Comparison of ENCODE assay signal across 1 cellular context in genomic region chr15:41546846-41547786, GRCh38.
TF ChIP-seq lines count a peak whose summit lies in the region.

No MANE protein-coding gene starts in this region.

TF ChIP-seq in K562, 482 proteins besides CTCF, POLR2A, EP300 and RAD21 (continued from another document and continues in another):
- TF ChIP-seq, protein P1, sequence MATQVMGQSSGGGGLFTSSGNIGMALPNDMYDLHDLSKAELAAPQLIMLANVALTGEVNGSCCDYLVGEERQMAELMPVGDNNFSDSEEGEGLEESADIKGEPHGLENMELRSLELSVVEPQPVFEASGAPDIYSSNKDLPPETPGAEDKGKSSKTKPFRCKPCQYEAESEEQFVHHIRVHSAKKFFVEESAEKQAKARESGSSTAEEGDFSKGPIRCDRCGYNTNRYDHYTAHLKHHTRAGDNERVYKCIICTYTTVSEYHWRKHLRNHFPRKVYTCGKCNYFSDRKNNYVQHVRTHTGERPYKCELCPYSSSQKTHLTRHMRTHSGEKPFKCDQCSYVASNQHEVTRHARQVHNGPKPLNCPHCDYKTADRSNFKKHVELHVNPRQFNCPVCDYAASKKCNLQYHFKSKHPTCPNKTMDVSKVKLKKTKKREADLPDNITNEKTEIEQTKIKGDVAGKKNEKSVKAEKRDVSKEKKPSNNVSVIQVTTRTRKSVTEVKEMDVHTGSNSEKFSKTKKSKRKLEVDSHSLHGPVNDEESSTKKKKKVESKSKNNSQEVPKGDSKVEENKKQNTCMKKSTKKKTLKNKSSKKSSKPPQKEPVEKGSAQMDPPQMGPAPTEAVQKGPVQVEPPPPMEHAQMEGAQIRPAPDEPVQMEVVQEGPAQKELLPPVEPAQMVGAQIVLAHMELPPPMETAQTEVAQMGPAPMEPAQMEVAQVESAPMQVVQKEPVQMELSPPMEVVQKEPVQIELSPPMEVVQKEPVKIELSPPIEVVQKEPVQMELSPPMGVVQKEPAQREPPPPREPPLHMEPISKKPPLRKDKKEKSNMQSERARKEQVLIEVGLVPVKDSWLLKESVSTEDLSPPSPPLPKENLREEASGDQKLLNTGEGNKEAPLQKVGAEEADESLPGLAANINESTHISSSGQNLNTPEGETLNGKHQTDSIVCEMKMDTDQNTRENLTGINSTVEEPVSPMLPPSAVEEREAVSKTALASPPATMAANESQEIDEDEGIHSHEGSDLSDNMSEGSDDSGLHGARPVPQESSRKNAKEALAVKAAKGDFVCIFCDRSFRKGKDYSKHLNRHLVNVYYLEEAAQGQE (CRISPR knock-in tag; IDR thresholded peaks at IDR 0.05; ENCODE audit: low read depth): no peak
- TF ChIP-seq EZH2 (IDR thresholded peaks at IDR 0.05; ENCODE audit: borderline replicate concordance, low read depth, low read length) (no peak), EP400 (IDR thresholded peaks at IDR 0.05) (no peak), FOS (IDR thresholded peaks at IDR 0.05; ENCODE audit: extremely low read depth, insufficient read length) (peak; percentile 48), ZBTB1 (CRISPR knock-in tag; IDR thresholded peaks at IDR 0.05; ENCODE audit: borderline replicate concordance, low read depth) (no peak), PCBP1 (IDR thresholded peaks at IDR 0.05; ENCODE audit: low read depth, low read length, poor library complexity, severe bottlenecking) (no peak), NFATC3 (IDR thresholded peaks at IDR 0.05) (no peak), EGR1 (conservative IDR thresholded peaks at IDR 0.05) (no peak), HNRNPLL (IDR thresholded peaks at IDR 0.05; ENCODE audit: low read depth, low read length, poor library complexity, severe bottlenecking) (no peak), RREB1 (CRISPR knock-in tag; IDR thresholded peaks at IDR 0.05) (no peak), SAFB (IDR thresholded peaks at IDR 0.05; ENCODE audit: borderline replicate concordance, low read depth, low read length) (no peak), PURB (CRISPR knock-in tag; IDR thresholded peaks at IDR 0.05; ENCODE audit: low read depth) (no peak), NCOA4 (IDR thresholded peaks at IDR 0.05; ENCODE audit: partially characterized antibody) (no peak), ZBTB11 (CRISPR knock-in tag; IDR thresholded peaks at IDR 0.05) (no peak), ZNF121 (CRISPR knock-in tag; conservative IDR thresholded peaks at IDR 0.05) (peak; percentile 81), KHSRP (IDR thresholded peaks at IDR 0.05) (no peak), KLF1 (tag; IDR thresholded peaks at IDR 0.05) (no peak), TRIM25 (IDR thresholded peaks at IDR 0.05; ENCODE audit: borderline replicate concordance) (no peak), NCOA6 (IDR thresholded peaks at IDR 0.05) (no peak), ZNF644 (tag; IDR thresholded peaks at IDR 0.05; ENCODE audit: low read depth) (no peak), ZNF766 (CRISPR knock-in tag; conservative IDR thresholded peaks at IDR 0.05) (no peak), PYGO2 (tag; IDR thresholded peaks at IDR 0.05) (no peak), U2AF2 (optimal IDR thresholded peaks at IDR 0.05; ENCODE audit: low read depth, low read length) (no peak), TCFL5 (CRISPR knock-in tag; conservative IDR thresholded peaks at IDR 0.05) (no peak), MTA2 (IDR thresholded peaks at IDR 0.05; ENCODE audit: low read depth) (no peak), RFX1 (IDR thresholded peaks at IDR 0.05) (no peak), ZC3H4 (CRISPR knock-in tag; IDR thresholded peaks at IDR 0.05; ENCODE audit: borderline replicate concordance) (no peak), RAD51 (IDR thresholded peaks at IDR 0.05; ENCODE audit: borderline replicate concordance, low read depth) (no peak), DACH1 (IDR thresholded peaks at IDR 0.05; ENCODE audit: partially characterized antibody) (no peak), POLR3A (IDR thresholded peaks at IDR 0.05; ENCODE audit: borderline replicate concordance, extremely low read depth, insufficient read depth, insufficient read length) (no peak), JUN (IDR thresholded peaks at IDR 0.05; ENCODE audit: borderline replicate concordance, low read depth, low read length) (peak; percentile 83), JUN (CRISPR knock-in tag; IDR thresholded peaks at IDR 0.05; ENCODE audit: borderline replicate concordance) (no peak)
- TF ChIP-seq, protein P2, sequence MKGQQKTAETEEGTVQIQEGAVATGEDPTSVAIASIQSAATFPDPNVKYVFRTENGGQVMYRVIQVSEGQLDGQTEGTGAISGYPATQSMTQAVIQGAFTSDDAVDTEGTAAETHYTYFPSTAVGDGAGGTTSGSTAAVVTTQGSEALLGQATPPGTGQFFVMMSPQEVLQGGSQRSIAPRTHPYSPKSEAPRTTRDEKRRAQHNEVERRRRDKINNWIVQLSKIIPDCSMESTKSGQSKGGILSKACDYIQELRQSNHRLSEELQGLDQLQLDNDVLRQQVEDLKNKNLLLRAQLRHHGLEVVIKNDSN (CRISPR knock-in tag; IDR thresholded peaks at IDR 0.05): no peak
- TF ChIP-seq, protein P3, sequence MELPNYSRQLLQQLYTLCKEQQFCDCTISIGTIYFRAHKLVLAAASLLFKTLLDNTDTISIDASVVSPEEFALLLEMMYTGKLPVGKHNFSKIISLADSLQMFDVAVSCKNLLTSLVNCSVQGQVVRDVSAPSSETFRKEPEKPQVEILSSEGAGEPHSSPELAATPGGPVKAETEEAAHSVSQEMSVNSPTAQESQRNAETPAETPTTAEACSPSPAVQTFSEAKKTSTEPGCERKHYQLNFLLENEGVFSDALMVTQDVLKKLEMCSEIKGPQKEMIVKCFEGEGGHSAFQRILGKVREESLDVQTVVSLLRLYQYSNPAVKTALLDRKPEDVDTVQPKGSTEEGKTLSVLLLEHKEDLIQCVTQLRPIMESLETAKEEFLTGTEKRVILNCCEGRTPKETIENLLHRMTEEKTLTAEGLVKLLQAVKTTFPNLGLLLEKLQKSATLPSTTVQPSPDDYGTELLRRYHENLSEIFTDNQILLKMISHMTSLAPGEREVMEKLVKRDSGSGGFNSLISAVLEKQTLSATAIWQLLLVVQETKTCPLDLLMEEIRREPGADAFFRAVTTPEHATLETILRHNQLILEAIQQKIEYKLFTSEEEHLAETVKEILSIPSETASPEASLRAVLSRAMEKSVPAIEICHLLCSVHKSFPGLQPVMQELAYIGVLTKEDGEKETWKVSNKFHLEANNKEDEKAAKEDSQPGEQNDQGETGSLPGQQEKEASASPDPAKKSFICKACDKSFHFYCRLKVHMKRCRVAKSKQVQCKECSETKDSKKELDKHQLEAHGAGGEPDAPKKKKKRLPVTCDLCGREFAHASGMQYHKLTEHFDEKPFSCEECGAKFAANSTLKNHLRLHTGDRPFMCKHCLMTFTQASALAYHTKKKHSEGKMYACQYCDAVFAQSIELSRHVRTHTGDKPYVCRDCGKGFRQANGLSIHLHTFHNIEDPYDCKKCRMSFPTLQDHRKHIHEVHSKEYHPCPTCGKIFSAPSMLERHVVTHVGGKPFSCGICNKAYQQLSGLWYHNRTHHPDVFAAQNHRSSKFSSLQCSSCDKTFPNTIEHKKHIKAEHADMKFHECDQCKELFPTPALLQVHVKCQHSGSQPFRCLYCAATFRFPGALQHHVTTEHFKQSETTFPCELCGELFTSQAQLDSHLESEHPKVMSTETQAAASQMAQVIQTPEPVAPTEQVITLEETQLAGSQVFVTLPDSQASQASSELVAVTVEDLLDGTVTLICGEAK (IDR thresholded peaks at IDR 0.05): no peak
- TF ChIP-seq, protein P3 (CRISPR knock-in tag; IDR thresholded peaks at IDR 0.05): no peak
